8 cellular contexts compared by ENCODE assay signal in the genomic region with DNA sequence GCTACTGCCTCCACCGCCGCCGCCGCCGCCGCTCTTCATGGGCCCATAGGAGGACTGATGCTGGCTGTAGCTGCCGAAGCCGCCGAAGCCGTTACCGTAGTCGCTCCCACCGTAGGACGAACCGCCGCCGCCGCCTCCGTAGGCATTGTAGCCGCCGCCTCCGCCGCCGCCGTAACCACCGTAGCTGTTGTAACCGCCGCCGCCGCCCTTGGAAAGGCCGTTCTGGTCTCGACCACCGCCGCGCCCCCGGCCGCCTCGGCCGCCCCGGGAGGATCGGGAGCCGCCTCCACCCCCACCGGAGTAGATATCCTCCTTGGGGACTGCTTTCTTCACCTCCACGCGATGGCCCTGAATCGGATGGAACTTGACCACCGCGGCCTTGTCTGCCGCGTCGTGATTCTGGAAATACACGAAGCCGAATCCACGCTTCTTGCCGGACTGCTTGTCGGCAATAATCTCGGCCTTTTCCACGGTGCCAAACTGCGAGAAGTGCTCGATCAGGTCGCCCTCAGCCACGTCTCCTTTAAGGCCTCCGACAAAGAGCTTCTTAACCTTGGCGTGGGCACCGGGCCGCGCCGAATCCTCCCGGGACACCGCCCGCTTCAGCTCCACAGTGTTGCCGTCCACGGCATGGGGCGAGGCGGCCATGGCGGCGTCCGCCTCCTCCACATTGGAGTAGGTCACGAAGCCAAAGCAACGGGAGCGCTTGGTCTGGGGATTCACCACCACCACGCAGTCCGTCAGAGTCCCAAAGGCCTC. TPM values are rescaled to one million over a fixed set of nuclear protein-coding genes. Genes with fewer than 3 reads are reported as not detected.
DNase-seq lines count a peak whose midpoint lies in the region; ATAC-seq lines count a peak whose summit lies in the region.

No MANE protein-coding gene starts in this region.

- POLR2A ChIA-PET in activated CD4-positive, alpha-beta memory T cell treated with anti-CD3 and anti-CD28 coated beads for 36 hours (lab: Charles Lee), result interaction anchor here (0.9 to 2.4 kb wide), 8 partner anchors 11 to 282 kb away, joined by 3 to 10 read pairs (median 4); partner anchors contain the start of genes KLHL3 and PKD2L2

- H3K4me1 ChIP-seq in mesodermal cell (ENCODE audit: control insufficient read depth, insufficient read depth, low read length, poor library complexity, severe bottlenecking), result peaks cover 4% of the 10 kb centered on the region

- peaks cover 28% of the 10 kb centered on the region for H3K36me3 ChIP-seq in mesodermal cell (ENCODE audit: control insufficient read depth, insufficient read depth, low read length)

- peak overlapping the region; percentile 100 for H3K27ac Mint-ChIP-seq in activated CD4-positive, alpha-beta memory T cell treated with anti-CD3 and anti-CD28 coated beads for 36 hours

- peak; percentile 0 for ATAC-seq in HG03442 (IDR thresholded peaks at IDR 0.05; ENCODE audit: unreplicated experiment)

- no peaks in the 10 kb centered on the region for H3K27me3 Mint-ChIP-seq in activated CD4-positive, alpha-beta memory T cell treated with anti-CD3 and anti-CD28 coated beads for 36 hours

- H3K36me3 Mint-ChIP-seq in activated CD4-positive, alpha-beta memory T cell treated with anti-CD3 and anti-CD28 coated beads for 36 hours, result peaks cover 40% of the 10 kb centered on the region

- peak overlapping the region; percentile 89 for H3K4me3 ChIP-seq in mesodermal cell (ENCODE audit: extremely low read depth, insufficient read depth, low read length, poor library complexity, severe bottlenecking)

- H3K27ac ChIP-seq in mesodermal cell (ENCODE audit: low read depth, low read length, severe bottlenecking), result peak overlapping the region; percentile 100
- peak overlapping the region; percentile 99 for H3K27ac ChIP-seq in substantia nigra (ENCODE audit: low read depth, low read length, poor library complexity, severe bottlenecking)

- DNase-seq in NCI-H1092 treated with DMSO at 0.1 percent for 48 hours (lab: John Stamatoyannopoulos, UW) (peak; percentile 3), NCI-H1092 (lab: John Stamatoyannopoulos, UW) (no peak), substantia nigra (lab: John Stamatoyannopoulos, UW) (peak in 26 of 49 donors; percentile 27 to 81 (median 58)), UCSD-AML1 (lab: John Stamatoyannopoulos, UW; ENCODE audit: unreplicated experiment) (no peak)
- DNase-seq in activated CD4-positive, alpha-beta memory T cell treated with anti-CD3 and anti-CD28 coated beads for 36 hours, result peak; percentile 57
- DNase-seq in effector CD8-positive, alpha-beta T cell (lab: John Stamatoyannopoulos, UW), result peak; percentile 30

- H3K9me3 ChIP-seq in mesodermal cell (ENCODE audit: control insufficient read depth, low read length), result no peaks in the 10 kb centered on the region

- WGBS in mesodermal cell (ENCODE audit: insufficient coverage in 2 of 2), 2 experiments, result 0 to 1% methylated on average over 61 to 79 of the region's 83 CpGs

- CTCF ChIA-PET in activated CD4-positive, alpha-beta memory T cell treated with anti-CD3 and anti-CD28 coated beads for 36 hours (lab: Charles Lee), result interaction anchor here (0.7 to 5.8 kb wide), 7 partner anchors 11 to 124 kb away, joined by 3 to 22 read pairs (median 5); partner anchors contain the start of gene KLHL3

- intact Hi-C loops in activated CD4-positive, alpha-beta memory T cell treated with anti-CD3 and anti-CD28 coated beads for 36 hours (cut with micrococcal nuclease), result loop anchor here (5.0 to 10.0 kb wide), 4 partner anchors 181 to 824 kb away; partner anchors contain the start of genes FAM53C, HSPA9 and NME5

- H3K4me3 Mint-ChIP-seq in activated CD4-positive, alpha-beta memory T cell treated with anti-CD3 and anti-CD28 coated beads for 36 hours, result peak overlapping the region; percentile 93

- no peaks in the 10 kb centered on the region for H3K9me3 Mint-ChIP-seq in activated CD4-positive, alpha-beta memory T cell treated with anti-CD3 and anti-CD28 coated beads for 36 hours

- H3K4me1 Mint-ChIP-seq in activated CD4-positive, alpha-beta memory T cell treated with anti-CD3 and anti-CD28 coated beads for 36 hours (ENCODE audit: low read depth), result peaks cover 29% of the 10 kb centered on the region

RNA-seq across cellular contexts. Expression of gene HNRNPA0, which starts 0.8 kb away (rescaled TPM):
- total RNA-seq in activated CD4-positive, alpha-beta memory T cell treated with anti-CD3 and anti-CD28 coated beads for 36 hours, result 10 to 100 TPM; 29.2 to 29.6 TPM
- 46.4 TPM for polyA plus RNA-seq in mesodermal cell (2013, experiment 1 of 2)
- polyA plus RNA-seq in mesodermal cell (2013, experiment 2 of 2), result 42.4 TPM

RNA-seq across cellular contexts. Expression of gene KLHL3, which starts 17.5 kb away (rescaled TPM):
- 1 to 10 TPM; 3.0 to 3.4 TPM for total RNA-seq in activated CD4-positive, alpha-beta memory T cell treated with anti-CD3 and anti-CD28 coated beads for 36 hours
- polyA plus RNA-seq in mesodermal cell (2013, experiment 1 of 2), result 13.7 TPM
- 7.9 TPM for polyA plus RNA-seq in mesodermal cell (2013, experiment 2 of 2)

Comparison
In these comparisons a context has a peak if more than half of its experiments do, and no peak if none do; other contexts are left out.
1. DNase-seq: peak in NCI-H1092 treated with DMSO at 0.1 percent for 48 hours (single experiment), activated CD4-positive, alpha-beta memory T cell treated with anti-CD3 and anti-CD28 coated beads for 36 hours (single experiment), effector CD8-positive, alpha-beta T cell (single experiment) and substantia nigra (26 of 49); none in NCI-H1092 (single experiment) and UCSD-AML1 (single experiment).